In genomic region chr2:171431677-171432167, GRCh38 we compare ENCODE assay signal across 1 cellular context.
TF ChIP-seq lines count a peak whose summit lies in the region.

No MANE protein-coding gene starts in this region.

TF ChIP-seq in K562, 482 proteins besides CTCF, POLR2A, EP300 and RAD21:
- TF ChIP-seq RBFOX2 (IDR thresholded peaks at IDR 0.05; ENCODE audit: low read depth, low read length) (peak; percentile 43; the same call in 1 of the 2 replicates), E4F1 (CRISPR knock-in tag; IDR thresholded peaks at IDR 0.05; ENCODE audit: borderline replicate concordance) (no peak), MAX (CRISPR knock-in tag; IDR thresholded peaks at IDR 0.05) (peak; percentile 56; the same call in 1 of the 2 replicates), FOXA3 (CRISPR knock-in tag; conservative IDR thresholded peaks at IDR 0.05 in 1 of 2, IDR thresholded peaks at IDR 0.05 in 1 of 2) (0 out of 4 replicates have a peak, but pooled peaks of 1 of the 2 experiments have one; percentile 20), USF1 (CRISPR knock-in tag; IDR thresholded peaks at IDR 0.05) (peak; percentile 7; the same call in 1 of the 2 replicates), ARID3B (CRISPR knock-in tag; IDR thresholded peaks at IDR 0.05; ENCODE audit: borderline replicate concordance) (no peak)
